9 cellular contexts compared by ENCODE assay signal in the genomic region with DNA sequence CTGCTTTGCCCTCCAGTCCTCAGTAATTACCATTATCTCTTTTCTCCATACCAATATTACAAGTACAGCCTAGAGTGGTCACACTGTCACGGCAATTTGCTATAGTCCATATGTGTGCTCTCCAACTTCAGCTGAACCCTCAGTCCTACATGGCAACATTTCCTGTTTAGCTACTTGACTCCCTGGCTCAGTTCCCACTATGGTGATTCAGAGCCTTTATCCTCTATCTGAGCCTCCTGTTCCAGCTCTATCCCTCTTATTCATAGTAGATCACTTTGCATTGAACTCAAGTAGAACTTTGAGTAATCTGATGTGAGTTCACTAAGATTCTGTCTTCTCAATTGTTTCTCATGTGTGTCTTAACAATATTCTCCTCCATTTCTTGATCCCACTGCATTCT. TPM values are rescaled to one million over a fixed set of nuclear protein-coding genes. Genes with fewer than 3 reads are reported as not detected.
DNase-seq lines count a peak whose midpoint lies in the region; ATAC-seq, FAIRE-seq and TF ChIP-seq lines count a peak whose summit lies in the region.
"Had no signal": no experiment of that assay in that cellular context is flagged by ENCODE, and none has a peak within 500 bp of the region (broad histone marks: within the 10 kb centered on the region; RNA-seq: fewer than 3 reads in every experiment).

No MANE protein-coding gene starts in this region.

- H3K4me3 Mint-ChIP-seq in natural killer cell: no peak overlapping the region

- no peaks in the 10 kb centered on the region for H3K27me3 ChIP-seq in RWPE2 (ENCODE audit: insufficient read depth, poor library complexity, severe bottlenecking)

- no peaks in the 10 kb centered on the region for H3K9me3 Mint-ChIP-seq in natural killer cell

- no peaks in the 10 kb centered on the region for H3K9me3 ChIP-seq in RWPE2 (ENCODE audit: severe bottlenecking)
- H3K9me3 ChIP-seq: Caco-2 had no signal

- H3K4me1 ChIP-seq in RWPE2 (ENCODE audit: insufficient read depth, poor library complexity, severe bottlenecking): peaks cover 8% of the 10 kb centered on the region
- H3K4me1 ChIP-seq: Caco-2 had no signal

- H3K4me1 Mint-ChIP-seq in natural killer cell: peaks cover 5 to 11% of the 10 kb centered on the region in 2 donors

- intact Hi-C loops in natural killer cell (cut with micrococcal nuclease): no loop called here

- DNase-seq in AG08395 (ENCODE audit: low spot score): peak; percentile 69
- peak; percentile 35 for DNase-seq in HTR-8/SVneo (ENCODE audit: insufficient read length, low spot score)
- DNase-seq in RWPE2 (ENCODE audit: low spot score): no peak
- DNase-seq in glomerular endothelial cell (ENCODE audit: extremely low read depth, low read depth, low spot score): peak; percentile 90
- DNase-seq in UCSD-AML1 (lab: John Stamatoyannopoulos, UW; ENCODE audit: unreplicated experiment): no peak
- DNase-seq in NCI-H1048 (lab: John Stamatoyannopoulos, UW): no peak
- no peak for DNase-seq in natural killer cell
- DNase-seq: Caco-2 had no signal

- FAIRE-seq in HTR-8/SVneo (lab: Jason Lieb, UNC): peak; percentile 48

- no peak overlapping the region for H3K4me3 ChIP-seq in RWPE2 (ENCODE audit: severe bottlenecking)

- H3K27ac ChIP-seq in RWPE2 (ENCODE audit: poor library complexity, severe bottlenecking): no peak overlapping the region

- H3K36me3 ChIP-seq in RWPE2 (ENCODE audit: low read depth): peaks cover 24% of the 10 kb centered on the region

- H3K27ac Mint-ChIP-seq in natural killer cell: no peak overlapping the region

- peaks cover 29% of the 10 kb centered on the region for H3K36me3 Mint-ChIP-seq in natural killer cell

- H3K27me3 Mint-ChIP-seq in natural killer cell (ENCODE audit: low read depth in 2 of 2): no peaks in the 10 kb centered on the region

- ATAC-seq in RWPE2 (ENCODE audit: low read depth) (peak; percentile 88), GM21619 (IDR thresholded peaks at IDR 0.05; ENCODE audit: unreplicated experiment) (no peak), natural killer cell (no peak)

- no peak for TF ChIP-seq CTCF in RWPE2 (IDR thresholded peaks at IDR 0.05; ENCODE audit: poor library complexity, severe bottlenecking)
- TF ChIP-seq CTCF in natural killer cell (IDR thresholded peaks at IDR 0.05): no peak

RNA-seq across cellular contexts. Expression of a gene that starts 43.7 kb away (rescaled TPM):
- total RNA-seq in glomerular endothelial cell (21.4 and 35.0 TPM in 2 replicates), natural killer cell (10 to 100 TPM; 45.0 to 57.5 (median 54.4) TPM)

RNA-seq across cellular contexts. Expression of a gene that starts 54.8 kb away (rescaled TPM):
- 116 and 120 TPM in 2 replicates for total RNA-seq in glomerular endothelial cell
- 10 to 100 TPM; 67.3 to 94.5 (median 85.9) TPM for total RNA-seq in natural killer cell

Comparison
In these comparisons a context has a peak if more than half of its experiments do, and no peak if none do; other contexts are left out.
1. DNase-seq: peak in AG08395 (single experiment), HTR-8/SVneo (single experiment) and glomerular endothelial cell (single experiment); none in RWPE2 (single experiment), UCSD-AML1 (single experiment), NCI-H1048 (single experiment) and natural killer cell (single experiment).